ENCODE assay signal across 7 cellular contexts in genomic region chr5:79878721-79879336, GRCh38.
DNase-seq lines count a peak whose midpoint lies in the region; TF ChIP-seq lines count a peak whose summit lies in the region.

No MANE protein-coding gene starts in this region.

- H2AFZ ChIP-seq in OCI-LY3 (ENCODE audit: low read depth, low read length), result no peak overlapping the region

- TF ChIP-seq CTCF in GM13977 (IDR thresholded peaks at IDR 0.05; ENCODE audit: extremely low read depth, insufficient read depth, missing control alignments) (peak; percentile 56), OCI-LY3 (IDR thresholded peaks at IDR 0.05; ENCODE audit: low read depth, low read length) (peak; percentile 52), brain microvascular endothelial cell (IDR thresholded peaks at IDR 0.05; ENCODE audit: low read depth, low read length, missing control alignments) (peak; percentile 64)

- H3K4me3 ChIP-seq in OCI-LY3 (ENCODE audit: low read length), result no peak overlapping the region
- H3K4me3 ChIP-seq in brain microvascular endothelial cell (ENCODE audit: low read depth, low read length), result no peak overlapping the region

- no peaks in the 10 kb centered on the region for H3K79me2 ChIP-seq in OCI-LY3 (ENCODE audit: low read length)

- in situ Hi-C loops in GM13977 (cut with MboI; ENCODE audit: low pct_unique_long_range_greater_than_20kb, low sequenced_read_pairs, unreplicated experiment), result loop anchor here (10.0 to 25.0 kb wide), 2 partner anchors 206 to 433 kb away; partner anchors contain the start of gene SPZ1
- in situ Hi-C loops in brain microvascular endothelial cell (cut with HindIII; ENCODE audit: low pct_ligation_motif_present, low sequenced_read_pairs), result no loop called here

- H3K27ac ChIP-seq in OCI-LY3 (ENCODE audit: low read length) (no peak overlapping the region), brain microvascular endothelial cell (no peak overlapping the region)

- H4K20me1 ChIP-seq in OCI-LY3 (ENCODE audit: insufficient read depth, low read length), result no peaks in the 10 kb centered on the region

- H3K9me3 ChIP-seq in OCI-LY3 (ENCODE audit: insufficient read depth, low read length), result no peaks in the 10 kb centered on the region

- no peak overlapping the region for H3K9ac ChIP-seq in OCI-LY3 (ENCODE audit: low read length)

- H3K4me1 ChIP-seq in OCI-LY3 (ENCODE audit: low read length), result no peaks in the 10 kb centered on the region

- H3K27me3 ChIP-seq in OCI-LY3 (ENCODE audit: low read depth, low read length), result no peaks in the 10 kb centered on the region
- H3K27me3 ChIP-seq in brain microvascular endothelial cell (replicated peaks), result no peaks in the 10 kb centered on the region

- no peak overlapping the region for H3K4me2 ChIP-seq in OCI-LY3 (ENCODE audit: low read length)

- no peaks in the 10 kb centered on the region for H3K36me3 ChIP-seq in OCI-LY3 (replicated peaks; ENCODE audit: low read depth, low read length)
- H3K36me3 ChIP-seq in brain microvascular endothelial cell (replicated peaks), result no peaks in the 10 kb centered on the region

- peak; percentile 31 for DNase-seq in GM13977 (ENCODE audit: low spot score)
- no peak for DNase-seq in brain microvascular endothelial cell
- peak; percentile 48 for DNase-seq in stimulated activated CD4-positive, alpha-beta T cell treated with anti-CD3 and anti-CD28 coated beads, Interleukin-2, amount 100 ng/mL, for 48 hours
- DNase-seq in GM19238 (ENCODE audit: insufficient read length, low spot score), result no peak
- no peak for DNase-seq in HCEC 1CT
- DNase-seq in mucosa of gallbladder (ENCODE audit: low spot score), result no peak

Comparison
In these comparisons a context has a peak if more than half of its experiments do, and no peak if none do; other contexts are left out.
1. DNase-seq: peak in GM13977 (single experiment) and stimulated activated CD4-positive, alpha-beta T cell treated with anti-CD3 and anti-CD28 coated beads, Interleukin-2, amount 100 ng/mL, for 48 hours (2 of 2); none in brain microvascular endothelial cell (single experiment), GM19238 (single experiment), HCEC 1CT (single experiment) and mucosa of gallbladder (single experiment).
2. Peak in every context shown above with its lines, with median percentiles within 50 percentile points of each other: CTCF ChIP-seq.